In genomic region chr7:108181073-108181985, GRCh38 we compare ENCODE assay signal across 8 cellular contexts. TPM values are rescaled to one million over a fixed set of nuclear protein-coding genes. Genes with fewer than 3 reads are reported as not detected.
DNase-seq lines count a peak whose midpoint lies in the region; ATAC-seq and TF ChIP-seq lines count a peak whose summit lies in the region.

No MANE protein-coding gene starts in this region.

- DNase-seq in Daoy (ENCODE audit: low read depth): peak; percentile 57
- peak; percentile 58 for DNase-seq in NCI-H345 (lab: John Stamatoyannopoulos, UW)
- peak; percentile 87 for DNase-seq in inferior parietal cortex (ENCODE audit: extremely low spot score)
- DNase-seq in tibial artery: no peak
- DNase-seq in omental fat pad (ENCODE audit: low spot score): no peak

- intact Hi-C loops in tibial artery (cut with DNase I; ENCODE audit: low total_unique reads): loop anchor here (5.0 kb wide), 1 partner anchor 316 kb away; no protein-coding TSS in a partner anchor

- no peaks in the 10 kb centered on the region for H3K36me3 ChIP-seq in tibial artery

- H3K27me3 ChIP-seq in tibial artery: no peaks in the 10 kb centered on the region

- H3K4me1 Mint-ChIP-seq in brain: peaks cover 15% of the 10 kb centered on the region

- H3K4me1 ChIP-seq in tibial artery: no peaks in the 10 kb centered on the region

- no peaks in the 10 kb centered on the region for H3K9me3 ChIP-seq in tibial artery

- no peak overlapping the region for H3K27ac ChIP-seq in tibial artery

- no peaks in the 10 kb centered on the region for H3K27me3 Mint-ChIP-seq in brain

- no peak overlapping the region for H3K4me3 Mint-ChIP-seq in brain

- TF ChIP-seq CTCF in brain (conservative IDR thresholded peaks at IDR 0.05) (peak; percentile 82 to 88), tibial artery (IDR thresholded peaks at IDR 0.05) (peak; percentile 45 to 63), omental fat pad (IDR thresholded peaks at IDR 0.05) (no peak)

- H3K27ac Mint-ChIP-seq in brain: peak overlapping the region in 3 of 5 experiments; percentile 3 to 31 (median 16)

- ATAC-seq in HG02870 (IDR thresholded peaks at IDR 0.05; ENCODE audit: unreplicated experiment): peak; percentile 51
- ATAC-seq in GM21529 (IDR thresholded peaks at IDR 0.05; ENCODE audit: unreplicated experiment): no peak
- ATAC-seq in omental fat pad (ENCODE audit: low FRiP score): no peak

- H3K36me3 Mint-ChIP-seq in brain: peaks cover 27% of the 10 kb centered on the region

- H3K4me3 ChIP-seq in tibial artery: no peak overlapping the region

- no peaks in the 10 kb centered on the region for H3K9me3 Mint-ChIP-seq in brain

RNA-seq across cellular contexts. Expression of gene LAMB4, which starts 51.2 kb away (rescaled TPM):
- not detected in 2 replicates for total RNA-seq in Daoy (2014; rRNA removed; shearing (Covaris generic))
- polyA plus RNA-seq in brain (ENCODE audit: insufficient read depth, low read depth, low replicate concordance): not detected
- total RNA-seq in omental fat pad: 1 to 10 TPM in 1 of 4 donors, under 1 TPM in 1, not detected in 2; 0.60 to 3.0 TPM

Comparison
In these comparisons a context has a peak if more than half of its experiments do, and no peak if none do; other contexts are left out.
1. DNase-seq: peak in Daoy (single experiment), NCI-H345 (single experiment) and inferior parietal cortex (single experiment); none in tibial artery (0 of 2) and omental fat pad (single experiment).
2. CTCF ChIP-seq: peak in brain (2 of 2) and tibial artery (2 of 2); none in omental fat pad (0 of 3).